ENCODE assay signal across 8 cellular contexts in genomic region chr6:25035451-25036435, GRCh38.
DNase-seq lines count a peak whose midpoint lies in the region; ATAC-seq, FAIRE-seq and TF ChIP-seq lines count a peak whose summit lies in the region.

No MANE protein-coding gene starts in this region.

- WGBS in transverse colon (ENCODE audit: low coverage in 1 of 2), 2 donors: 73 to 83% methylated on average over 4 to 17 of the region's 17 CpGs

- in situ Hi-C loops in transverse colon (cut with MboI; ENCODE audit: low pct_ligation_motif_present in 1 of 4, low pct_unique_long_range_greater_than_20kb in 1 of 4, low sequenced_read_pairs in 3 of 4) (no loop called here), G401 (cut with HindIII; ENCODE audit: low sequenced_read_pairs) (loop anchor here (5.0 kb wide), 1 partner anchor 53 kb away; no protein-coding TSS in a partner anchor)

- H3K4me3 ChIP-seq in transverse colon: no peak overlapping the region

- no peaks in the 10 kb centered on the region for H3K9me3 ChIP-seq in transverse colon

- peaks cover 51% of the 10 kb centered on the region for H3K4me1 Mint-ChIP-seq in activated naive CD8-positive, alpha-beta T cell treated with anti-CD3 and anti-CD28 coated beads for 36 hours

- no peaks in the 10 kb centered on the region for H3K36me3 ChIP-seq in transverse colon

- H3K4me3 Mint-ChIP-seq in activated naive CD8-positive, alpha-beta T cell treated with anti-CD3 and anti-CD28 coated beads for 36 hours: peak overlapping the region; percentile 78

- peaks cover 10% of the 10 kb centered on the region for H3K36me3 Mint-ChIP-seq in activated naive CD8-positive, alpha-beta T cell treated with anti-CD3 and anti-CD28 coated beads for 36 hours

- H3K9me3 Mint-ChIP-seq in activated naive CD8-positive, alpha-beta T cell treated with anti-CD3 and anti-CD28 coated beads for 36 hours: no peaks in the 10 kb centered on the region

- H3K27me3 ChIP-seq in transverse colon: no peaks in the 10 kb centered on the region

- ATAC-seq in HG03439 (IDR thresholded peaks at IDR 0.05; ENCODE audit: unreplicated experiment) (peak; percentile 42), omental fat pad (ENCODE audit: low FRiP score) (peak; percentile 44), HG03159 (IDR thresholded peaks at IDR 0.05; ENCODE audit: unreplicated experiment) (no peak)

- DNase-seq in GM12891 (ENCODE audit: insufficient read length, low spot score): no peak
- no peak for DNase-seq in activated naive CD8-positive, alpha-beta T cell treated with anti-CD3 and anti-CD28 coated beads for 36 hours
- no peak for DNase-seq in omental fat pad (ENCODE audit: low spot score)
- no peak for DNase-seq in NCI-H82 (lab: John Stamatoyannopoulos, UW)
- DNase-seq in transverse colon: no peak
- DNase-seq in G401 (ENCODE audit: low spot score): no peak

- peak overlapping the region in 2 of 4 donors; percentile 33 to 36 for H3K27ac ChIP-seq in transverse colon

- peak; percentile 89 for FAIRE-seq in GM12891 (lab: Jason Lieb, UNC)

- intact Hi-C loops in transverse colon (cut with DNase I; ENCODE audit: low total_unique reads): no loop called here

- TF ChIP-seq CTCF in omental fat pad (IDR thresholded peaks at IDR 0.05): no peak
- TF ChIP-seq CTCF in transverse colon (IDR thresholded peaks at IDR 0.05): no peak

- TF ChIP-seq POLR2A in GM12891 (IDR thresholded peaks at IDR 0.05; ENCODE audit: low read depth, low read length) (no peak), transverse colon (IDR thresholded peaks at IDR 0.05) (no peak)

- peak overlapping the region; percentile 46 for H3K27ac Mint-ChIP-seq in activated naive CD8-positive, alpha-beta T cell treated with anti-CD3 and anti-CD28 coated beads for 36 hours

- TF ChIP-seq EP300 in transverse colon (IDR thresholded peaks at IDR 0.05; ENCODE audit: low read depth): no peak

- peaks cover 0 to 10% (median 2%) of the 10 kb centered on the region in 4 donors for H3K4me1 ChIP-seq in transverse colon

- H3K27me3 Mint-ChIP-seq in activated naive CD8-positive, alpha-beta T cell treated with anti-CD3 and anti-CD28 coated beads for 36 hours: no peaks in the 10 kb centered on the region

TF ChIP-seq in GM12891, 5 proteins besides CTCF, POLR2A, EP300 and RAD21:
- TF ChIP-seq SPI1 (IDR thresholded peaks at IDR 0.05; ENCODE audit: low read depth, low read length) (peak; percentile 65), POLR2AphosphoS5 (IDR thresholded peaks at IDR 0.05; ENCODE audit: low read depth, low read length) (no peak)
